8 cellular contexts compared by ENCODE assay signal in genomic region chr19:45862564-45863334, GRCh38. TPM values are rescaled to one million over a fixed set of nuclear protein-coding genes. Genes with fewer than 3 reads are reported as not detected.
DNase-seq lines count a peak whose midpoint lies in the region; ATAC-seq, FAIRE-seq and TF ChIP-seq lines count a peak whose summit lies in the region.

TSS of gene SYMPK (minus strand) at chr19:45863147. CDS start at chr19:45854495, 8,652 bp downstream.

- H3K27me3 ChIP-seq in pancreas (no peaks in the 10 kb centered on the region), tibial artery (peaks cover 3 to 33% of the 10 kb centered on the region in 2 donors)

- H3K9me3 Mint-ChIP-seq in activated naive CD8-positive, alpha-beta T cell treated with anti-CD3 and anti-CD28 coated beads, Interleukin-2, amount 50 U/mL, for 24 hours, result no peaks in the 10 kb centered on the region

- peak; percentile 96 for DNase-seq in GM12864 (ENCODE audit: low read depth)
- DNase-seq in NCI-H1417 treated with DMSO at 0.1 percent for 48 hours (lab: John Stamatoyannopoulos, UW), result peak; percentile 90
- DNase-seq in SW480 (ENCODE audit: low spot score), result peak; percentile 99
- DNase-seq in activated naive CD8-positive, alpha-beta T cell treated with anti-CD3 and anti-CD28 coated beads, Interleukin-2, amount 50 U/mL, for 24 hours, result peak; percentile 99
- DNase-seq in Right ventricle myocardium inferior (ENCODE audit: missing footprints), result peak; percentile 99
- DNase-seq in pancreas, result peak; percentile 97 to 100 (median 99)
- DNase-seq in tibial artery, result peak; percentile 99

- H3K36me3 ChIP-seq in pancreas, result no peaks in the 10 kb centered on the region
- H3K36me3 ChIP-seq in tibial artery, result peaks cover 5 to 17% (median 12%) of the 10 kb centered on the region in 3 donors

- H3K4me1 ChIP-seq in pancreas, result peaks cover 0 to 15% (median 7%) of the 10 kb centered on the region in 3 donors
- H3K4me1 ChIP-seq in tibial artery, result peaks cover 0 to 25% (median 16%) of the 10 kb centered on the region in 4 donors

- H3K4me1 Mint-ChIP-seq in activated naive CD8-positive, alpha-beta T cell treated with anti-CD3 and anti-CD28 coated beads, Interleukin-2, amount 50 U/mL, for 24 hours, result peaks cover 34% of the 10 kb centered on the region

- H3K36me3 Mint-ChIP-seq in activated naive CD8-positive, alpha-beta T cell treated with anti-CD3 and anti-CD28 coated beads, Interleukin-2, amount 50 U/mL, for 24 hours (ENCODE audit: low read depth), result peaks cover 20% of the 10 kb centered on the region

- no peaks in the 10 kb centered on the region for H3K9me3 ChIP-seq in pancreas
- H3K9me3 ChIP-seq in tibial artery, result no peaks in the 10 kb centered on the region

- H3K4me3 Mint-ChIP-seq in activated naive CD8-positive, alpha-beta T cell treated with anti-CD3 and anti-CD28 coated beads, Interleukin-2, amount 50 U/mL, for 24 hours, result peak within 1 kb of the TSS; percentile 98

- no peak for TF ChIP-seq CTCF in GM12864 (IDR thresholded peaks at IDR 0.05; ENCODE audit: low read depth, low read length, missing control alignments)
- no peak for TF ChIP-seq CTCF in pancreas (IDR thresholded peaks at IDR 0.05)
- no peak for TF ChIP-seq CTCF in tibial artery (IDR thresholded peaks at IDR 0.05)

- H3K27me3 Mint-ChIP-seq in activated naive CD8-positive, alpha-beta T cell treated with anti-CD3 and anti-CD28 coated beads, Interleukin-2, amount 50 U/mL, for 24 hours, result peaks cover 27% of the 10 kb centered on the region

- whole genome bisulfite sequencing in pancreas, 2 donors, result 0 to 1% methylated on average over 57 to 65 of the region's 65 CpGs

- ATAC-seq in HG02759 (IDR thresholded peaks at IDR 0.05; ENCODE audit: unreplicated experiment) (peak; percentile 92), Right ventricle myocardium inferior (peak; percentile 100), pancreas (peak; percentile 86 to 93 (median 88))
- ATAC-seq in activated naive CD8-positive, alpha-beta T cell treated with anti-CD3 and anti-CD28 coated beads, Interleukin-2, amount 50 U/mL, for 24 hours, result peak; percentile 96

- H3K27ac Mint-ChIP-seq in activated naive CD8-positive, alpha-beta T cell treated with anti-CD3 and anti-CD28 coated beads, Interleukin-2, amount 50 U/mL, for 24 hours, result peak within 1 kb of the TSS; percentile 99

- FAIRE-seq in pancreas (lab: Jason Lieb, UNC), result peak; percentile 90

- H3K27ac ChIP-seq in pancreas, result peak within 1 kb of the TSS; percentile 59 to 91 (median 80)
- peak within 1 kb of the TSS; percentile 89 to 98 for H3K27ac ChIP-seq in tibial artery

- intact Hi-C loops in Right ventricle myocardium inferior (cut with DNase I) (loop anchor here (1.0 to 5.0 kb wide), 3 partner anchors 24 to 90 kb away; partner anchors contain the start of genes IRF2BP1 and MYPOP), pancreas (cut with DNase I) (no loop called here), tibial artery (cut with DNase I; ENCODE audit: low total_unique reads) (no loop called here)

- H3K4me3 ChIP-seq in GM12864 (ENCODE audit: low read depth, low read length) (peak within 1 kb of the TSS; percentile 99), pancreas (peak within 1 kb of the TSS; percentile 88 to 94 (median 92)), tibial artery (peak within 1 kb of the TSS; percentile 92 to 100)

RNA-seq across cellular contexts. Expression of gene SYMPK, which starts in this region (rescaled TPM):
- total RNA-seq in Right ventricle myocardium inferior, result 29.9 TPM
- total RNA-seq in pancreas, result 10 to 100 TPM; 25.7 to 44.7 (median 28.5) TPM
- 100 to 1,000 TPM; 133 to 142 TPM for polyA plus RNA-seq in pancreas

Comparison
In these comparisons a context has a peak if more than half of its experiments do, and no peak if none do; other contexts are left out.
1. Peak in every context shown above with its lines: DNase-seq, ATAC-seq, H3K4me3 ChIP-seq and H3K27ac ChIP-seq.